ENCODE assay signal across 18 cellular contexts in genomic region chr1:10610901-10611600, GRCh38.
"Had no signal": no experiment of that assay in that cellular context is flagged by ENCODE, and none has a peak within 500 bp of the region (broad histone marks: within the 10 kb centered on the region; RNA-seq: fewer than 3 reads in every experiment).

No MANE protein-coding gene starts in this region.

- H3K4me1 Mint-ChIP-seq: activated naive CD4-positive, alpha-beta T cell treated with anti-CD3 and anti-CD28 coated beads, Interleukin-2, amount 10 ng/mL, durations not matched to agents 7 days and 5 days had no signal

- DNase-seq: activated CD4-positive, alpha-beta T cell treated with anti-CD3 and anti-CD28 coated beads, Interleukin-2, amount 50 U/mL, for 1 hour; activated naive CD4-positive, alpha-beta T cell treated with anti-CD3 and anti-CD28 coated beads, Interleukin-2, amount 10 ng/mL, durations not matched to agents 7 days and 5 days; caudate nucleus; colonic mucosa; esophagus squamous epithelium; mesenchymal stem cell; stimulated activated CD4-positive, alpha-beta T cell treated with anti-CD3 and anti-CD28 coated beads, Interleukin-4, amount 100 ng/mL, for 4 hours; stimulated activated CD8-positive, alpha-beta memory T cell treated with anti-CD3 and anti-CD28 coated beads, Interleukin-4, amount 100 ng/mL, for 48 hours; stimulated activated naive CD4-positive, alpha-beta T cell treated with Interleukin-2 at 50 U/mL for 16 hours; substantia nigra; T-helper 9 cell; transverse colon had no signal

- H3K4me3 ChIP-seq: colonic mucosa, esophagus squamous epithelium, right atrium auricular region, smooth muscle cell, transverse colon, vagina had no signal

- H3K36me3 Mint-ChIP-seq: activated naive CD4-positive, alpha-beta T cell treated with anti-CD3 and anti-CD28 coated beads, Interleukin-2, amount 10 ng/mL, durations not matched to agents 7 days and 5 days; natural killer cell treated with Interleukin-12 subunit alpha and Interleukin-12 subunit beta and Interleukin-15 and Interleukin-18, amount 100 ng/mL, for 72 hours had no signal

- H3K27me3 Mint-ChIP-seq: activated naive CD4-positive, alpha-beta T cell treated with anti-CD3 and anti-CD28 coated beads, Interleukin-2, amount 10 ng/mL, durations not matched to agents 7 days and 5 days; natural killer cell treated with Interleukin-12 subunit alpha and Interleukin-12 subunit beta and Interleukin-15 and Interleukin-18, amount 100 ng/mL, for 72 hours had no signal

- ATAC-seq: activated CD4-positive, CD25-positive, alpha-beta regulatory T cell treated with anti-CD3 and anti-CD28 coated beads, Interleukin-2, amount 50 U/mL, for 24 hours; natural killer cell treated with Interleukin-12 subunit alpha and Interleukin-12 subunit beta and Interleukin-15 and Interleukin-18, amount 100 ng/mL, for 72 hours had no signal

- H3K4me3 Mint-ChIP-seq: activated naive CD4-positive, alpha-beta T cell treated with anti-CD3 and anti-CD28 coated beads, Interleukin-2, amount 10 ng/mL, durations not matched to agents 7 days and 5 days; natural killer cell treated with Interleukin-12 subunit alpha and Interleukin-12 subunit beta and Interleukin-15 and Interleukin-18, amount 100 ng/mL, for 72 hours had no signal

- H3K27ac Mint-ChIP-seq: activated naive CD4-positive, alpha-beta T cell treated with anti-CD3 and anti-CD28 coated beads, Interleukin-2, amount 10 ng/mL, durations not matched to agents 7 days and 5 days; activated T-helper 2 cell treated with anti-CD3 and anti-CD28 coated beads, Interferon-gamma antibody, Interleukin-2, Interleukin-4, amounts not matched to agents 10 μg/mL and 5 μg/mL and 100 μg/mL, durations not matched to agents 14 hours and 24 hours and 36 hours; natural killer cell treated with Interleukin-12 subunit alpha and Interleukin-12 subunit beta and Interleukin-15 and Interleukin-18, amount 100 ng/mL, for 72 hours had no signal

- H3K9me3 Mint-ChIP-seq: activated naive CD4-positive, alpha-beta T cell treated with anti-CD3 and anti-CD28 coated beads, Interleukin-2, amount 10 ng/mL, durations not matched to agents 7 days and 5 days; activated T-helper 2 cell treated with anti-CD3 and anti-CD28 coated beads, Interferon-gamma antibody, Interleukin-2, Interleukin-4, amounts not matched to agents 10 μg/mL and 5 μg/mL and 100 μg/mL, durations not matched to agents 14 hours and 24 hours and 36 hours; natural killer cell treated with Interleukin-12 subunit alpha and Interleukin-12 subunit beta and Interleukin-15 and Interleukin-18, amount 100 ng/mL, for 72 hours had no signal
